ENCODE assay signal across 28 cellular contexts in the genomic region with DNA sequence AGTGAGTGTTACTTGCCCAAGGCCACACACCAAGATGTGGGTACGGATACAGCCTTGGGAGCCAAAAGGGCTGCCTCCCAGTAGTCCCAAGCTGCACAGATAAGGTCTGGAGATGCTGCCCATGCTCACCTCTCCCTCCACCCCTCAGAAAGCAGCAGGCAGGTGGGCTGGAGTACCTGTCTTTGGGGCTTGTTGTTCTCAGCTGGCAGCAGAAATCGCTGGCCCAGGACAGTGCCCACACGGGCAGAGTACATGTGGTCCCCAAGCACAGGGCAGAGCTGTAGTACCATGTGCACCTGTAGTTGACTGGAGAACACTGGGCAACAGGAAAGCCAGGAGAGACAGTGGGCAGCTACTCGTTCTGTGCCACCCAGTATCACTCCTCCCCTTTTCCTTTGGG. TPM values are rescaled to one million over a fixed set of nuclear protein-coding genes. Genes with fewer than 3 reads are reported as not detected.
"Had no signal": no experiment of that assay in that cellular context is flagged by ENCODE, and none has a peak within 500 bp of the region (broad histone marks: within the 10 kb centered on the region; RNA-seq: fewer than 3 reads in every experiment).

No MANE protein-coding gene starts in this region.

- H3K27me3 Mint-ChIP-seq: activated B cell treated with CpG ODN at 0.5 μM for 24 hours; activated CD4-positive, alpha-beta T cell treated with anti-CD3 and anti-CD28 coated beads, Interleukin-2, amount 10 ng/mL, durations not matched to agents 24 days and 14 days; activated naive CD4-positive, alpha-beta T cell treated with anti-CD3 and anti-CD28 coated beads, Interleukin-2, amount 50 U/mL, for 24 hours; activated naive CD8-positive, alpha-beta T cell treated with anti-CD3 and anti-CD28 coated beads, Interleukin-2, amount 50 U/mL, for 24 hours; T-cell had no signal

- H3K27me3 ChIP-seq: ascending aorta had no signal

- H3K9me3 Mint-ChIP-seq: activated B cell treated with CpG ODN at 0.5 μM for 24 hours; activated CD4-positive, alpha-beta T cell treated with anti-CD3 and anti-CD28 coated beads, Interleukin-2, amount 10 ng/mL, durations not matched to agents 24 days and 14 days; activated naive CD4-positive, alpha-beta T cell treated with anti-CD3 and anti-CD28 coated beads, Interleukin-2, amount 50 U/mL, for 24 hours; activated naive CD8-positive, alpha-beta T cell treated with anti-CD3 and anti-CD28 coated beads, Interleukin-2, amount 50 U/mL, for 24 hours; activated T-cell treated with anti-CD3 and anti-CD28 coated beads, Interleukin-2, amount 50 U/mL, for 4 hours; brain; T-cell had no signal

- ATAC-seq: activated naive CD8-positive, alpha-beta T cell treated with anti-CD3 and anti-CD28 coated beads, Interleukin-2, amount 50 U/mL, for 24 hours; activated T-cell treated with anti-CD3 and anti-CD28 coated beads, Interleukin-2, amount 50 U/mL, for 4 hours; Right ventricle myocardium inferior; T-cell had no signal

- H3K4me3 Mint-ChIP-seq: activated B cell treated with CpG ODN at 0.5 μM for 24 hours; activated CD4-positive, alpha-beta T cell treated with anti-CD3 and anti-CD28 coated beads, Interleukin-2, amount 10 ng/mL, durations not matched to agents 24 days and 14 days; activated naive CD4-positive, alpha-beta T cell treated with anti-CD3 and anti-CD28 coated beads, Interleukin-2, amount 50 U/mL, for 24 hours; activated naive CD8-positive, alpha-beta T cell treated with anti-CD3 and anti-CD28 coated beads, Interleukin-2, amount 50 U/mL, for 24 hours; activated T-cell treated with anti-CD3 and anti-CD28 coated beads, Interleukin-2, amount 50 U/mL, for 4 hours; T-cell had no signal

- H3K27ac ChIP-seq: ascending aorta, SK-N-MC had no signal

- H3K4me3 ChIP-seq: ascending aorta, SK-N-MC had no signal

- H3K27ac Mint-ChIP-seq: activated B cell treated with CpG ODN at 0.5 μM for 24 hours; activated CD4-positive, alpha-beta T cell treated with anti-CD3 and anti-CD28 coated beads, Interleukin-2, amount 10 ng/mL, durations not matched to agents 24 days and 14 days; activated naive CD4-positive, alpha-beta T cell treated with anti-CD3 and anti-CD28 coated beads, Interleukin-2, amount 50 U/mL, for 24 hours; activated naive CD8-positive, alpha-beta T cell treated with anti-CD3 and anti-CD28 coated beads, Interleukin-2, amount 50 U/mL, for 24 hours had no signal

- H3K9me3 ChIP-seq: ascending aorta had no signal

- DNase-seq: activated B cell treated with CpG ODN at 0.5 μM for 24 hours; activated CD4-positive, alpha-beta T cell treated with anti-CD3 and anti-CD28 coated beads for 1 hour; activated CD4-positive, alpha-beta T cell treated with anti-CD3 and anti-CD28 coated beads, Interleukin-2, amount 10 ng/mL, durations not matched to agents 24 days and 14 days; activated CD4-positive, alpha-beta T cell treated with anti-CD3 and anti-CD28 coated beads, Interleukin-2, amount 50 U/mL, for 48 hours; activated CD8-positive, alpha-beta memory T cell treated with anti-CD3 and anti-CD28 coated beads for 24 hours; activated effector memory CD4-positive, alpha-beta T cell treated with anti-CD3 and anti-CD28 coated beads, Interleukin-2, amount 50 U/mL, for 16 hours; activated naive CD8-positive, alpha-beta T cell treated with anti-CD3 and anti-CD28 coated beads, Interleukin-2, amount 50 U/mL, for 24 hours; activated T-cell treated with anti-CD3 and anti-CD28 coated beads, Interleukin-2, amount 50 U/mL, for 4 hours; amniotic stem cell; Karpas-422; NCI-H1092; NCI-H1417; NCI-H1930; NCI-H2171; NCI-H2227 treated with DMSO at 0.1 percent for 48 hours; NCI-H446 treated with DMSO at 0.1 percent for 48 hours; NCI-H524 treated with DMSO at 0.1 percent for 48 hours; NCI-H774; T-cell; T-helper 2 cell; T1000 had no signal

RNA-seq across cellular contexts. Expression of a gene that starts 41.2 kb away (rescaled TPM):
- total RNA-seq: activated B cell treated with CpG ODN at 0.5 μM for 24 hours; activated CD4-positive, alpha-beta T cell treated with anti-CD3 and anti-CD28 coated beads, Interleukin-2, amount 10 ng/mL, durations not matched to agents 24 days and 14 days; activated T-cell treated with anti-CD3 and anti-CD28 coated beads, Interleukin-2, amount 50 U/mL, for 4 hours; OCI-LY7; RPMI7951 had no signal
